8 cellular contexts compared by ENCODE assay signal in genomic region chr19:39401549-39402416, GRCh38. TPM values are rescaled to one million over a fixed set of nuclear protein-coding genes. Genes with fewer than 3 reads are reported as not detected.
A peak's percentile ranks its signal among the peaks of the same experiment; 100 is the strongest.
DNase-seq lines count a peak whose midpoint lies in the region; ATAC-seq and TF ChIP-seq lines count a peak whose summit lies in the region.

No MANE protein-coding gene starts in this region.

- H3K27ac ChIP-seq in AG04450 (ENCODE audit: low read depth, low read length) (peak overlapping the region; percentile 100), RWPE2 (ENCODE audit: poor library complexity, severe bottlenecking) (peak overlapping the region; percentile 98), skeletal muscle tissue (ENCODE audit: low read depth, low read length) (peak overlapping the region; percentile 100)

- DNase-seq in AG04450 (ENCODE audit: low read depth, low spot score) (no peak), HAP-1 (ENCODE audit: low spot score in 2 of 2) (no peak), RWPE2 (ENCODE audit: low spot score) (no peak), hepatic stellate cell (ENCODE audit: low spot score) (peak; percentile 53), cerebellum (ENCODE audit: low spot score) (no peak), NCI-H748 (lab: John Stamatoyannopoulos, UW; ENCODE audit: unreplicated experiment) (no peak)
- DNase-seq in activated naive CD4-positive, alpha-beta T cell treated with anti-CD3 and anti-CD28 coated beads, Interleukin-2, amount 50 U/mL, for 16 hours, result peak; percentile 75

- H3K36me3 ChIP-seq in HAP-1 (replicated peaks), result peaks cover 11% of the 10 kb centered on the region
- peaks cover 5% of the 10 kb centered on the region for H3K36me3 ChIP-seq in RWPE2 (ENCODE audit: low read depth)
- H3K36me3 ChIP-seq in skeletal muscle tissue (ENCODE audit: control insufficient read depth in 3 of 3, insufficient read depth in 3 of 3, low read length in 3 of 3), result peaks cover 0 to 5% (median 4%) of the 10 kb centered on the region in 3 donors

- POLR2A ChIA-PET in AG04450 (lab: Yijun Ruan, JAX), result interaction anchor here (0.6 to 3.0 kb wide), 5 partner anchors 10 to 632 kb away, joined by 3 to 18 read pairs (median 3); partner anchors contain the start of genes MED29, PAF1, RPS16 and TIMM50

- in situ Hi-C loops in HAP-1 (cut with MboI; ENCODE audit: low sequenced_read_pairs), result no loop called here

- H3K4me3 ChIP-seq in AG04450 (ENCODE audit: low read depth, low read length), result peak overlapping the region; percentile 53
- peak overlapping the region; percentile 27 for H3K4me3 ChIP-seq in HAP-1
- no peak overlapping the region for H3K4me3 ChIP-seq in RWPE2 (ENCODE audit: severe bottlenecking)
- H3K4me3 ChIP-seq in skeletal muscle tissue (ENCODE audit: low read length in 3 of 3), result peak overlapping the region; percentile 59 to 78 (median 77)

- ATAC-seq in RWPE2 (ENCODE audit: low read depth), result peak; percentile 43

- H3K27me3 ChIP-seq in AG04450 (ENCODE audit: control insufficient read depth, insufficient read depth, low read length), result no peaks in the 10 kb centered on the region
- H3K27me3 ChIP-seq in HAP-1 (ENCODE audit: low read depth), result no peaks in the 10 kb centered on the region
- no peaks in the 10 kb centered on the region for H3K27me3 ChIP-seq in RWPE2 (ENCODE audit: insufficient read depth, poor library complexity, severe bottlenecking)
- H3K27me3 ChIP-seq in skeletal muscle tissue (ENCODE audit: control insufficient read depth in 3 of 3, insufficient read depth in 3 of 3, low read length in 3 of 3), result no peaks in the 10 kb centered on the region

- H3K4me1 ChIP-seq in HAP-1 (peaks cover 14% of the 10 kb centered on the region), RWPE2 (ENCODE audit: insufficient read depth, poor library complexity, severe bottlenecking) (peaks cover 39% of the 10 kb centered on the region), skeletal muscle tissue (ENCODE audit: control insufficient read depth in 3 of 3, insufficient read depth in 3 of 3, low read length in 3 of 3) (peaks cover 36 to 50% (median 42%) of the 10 kb centered on the region in 3 donors)

- H3K9me3 ChIP-seq in AG04450 (ENCODE audit: control insufficient read depth, insufficient read depth, low read length) (no peaks in the 10 kb centered on the region), HAP-1 (no peaks in the 10 kb centered on the region), RWPE2 (ENCODE audit: severe bottlenecking) (no peaks in the 10 kb centered on the region), skeletal muscle tissue (ENCODE audit: control insufficient read depth in 3 of 3, low read length in 3 of 3) (no peaks in the 10 kb centered on the region)

- CTCF ChIA-PET in AG04450 (lab: Charles Lee), result interaction anchor here (2.3 kb wide), 1 partner anchor 10 kb away, joined by 14 read pairs; no protein-coding TSS in a partner anchor

- no peak for TF ChIP-seq CTCF in AG04450 (IDR thresholded peaks at IDR 0.05; ENCODE audit: low read depth, low read length)
- no peak for TF ChIP-seq CTCF in RWPE2 (IDR thresholded peaks at IDR 0.05; ENCODE audit: poor library complexity, severe bottlenecking)

- peak overlapping the region; percentile 93 to 97 (median 95) for H3K9ac ChIP-seq in skeletal muscle tissue (ENCODE audit: low read depth in 1 of 3, low read length in 3 of 3)

RNA-seq across cellular contexts. Expression of gene ZFP36, which starts 4.9 kb away (rescaled TPM):
- polyA plus RNA-seq in AG04450 (2011; rRNA removed), result 4.1 and 8.3 TPM in 2 replicates
- polyA minus RNA-seq in AG04450 (2011; rRNA and poly(A)+ RNA removed), result 4.6 and 6.4 TPM in 2 replicates
- 3.1 TPM for total RNA-seq in skeletal muscle tissue
- total RNA-seq in cerebellum, result 1.9 TPM

RNA-seq across cellular contexts. Expression of gene MED29, which starts 10.6 kb away (rescaled TPM):
- 28.0 and 29.9 TPM in 2 replicates for polyA plus RNA-seq in AG04450 (2011; rRNA removed)
- 22.2 and 26.5 TPM in 2 replicates for polyA minus RNA-seq in AG04450 (2011; rRNA and poly(A)+ RNA removed)
- total RNA-seq in skeletal muscle tissue (9.4 TPM), cerebellum (14.1 TPM)

RNA-seq across cellular contexts. Expression of gene PLEKHG2, which starts 10.7 kb away (rescaled TPM):
- polyA plus RNA-seq in AG04450 (2011; rRNA removed), result 12.3 and 19.1 TPM in 2 replicates
- polyA minus RNA-seq in AG04450 (2011; rRNA and poly(A)+ RNA removed), result 27.4 and 38.3 TPM in 2 replicates
- total RNA-seq in skeletal muscle tissue, result 15.7 TPM
- total RNA-seq in cerebellum, result 20.9 TPM

RNA-seq across cellular contexts. Expression of gene PAF1, which starts 10.9 kb away (rescaled TPM):
- polyA plus RNA-seq in AG04450 (2011; rRNA removed), result 51.9 and 60.5 TPM in 2 replicates
- polyA minus RNA-seq in AG04450 (2011; rRNA and poly(A)+ RNA removed), result 46.7 and 51.6 TPM in 2 replicates
- total RNA-seq in skeletal muscle tissue (25.1 TPM), cerebellum (18.6 TPM)

RNA-seq across cellular contexts. Expression of gene RPS16, which starts 34.0 kb away (rescaled TPM):
- 1,488 and 2,094 TPM in 2 replicates for polyA plus RNA-seq in AG04450 (2011; rRNA removed)
- 1,554 and 2,030 TPM in 2 replicates for polyA minus RNA-seq in AG04450 (2011; rRNA and poly(A)+ RNA removed)
- total RNA-seq in skeletal muscle tissue (128 TPM), cerebellum (48.1 TPM)

Comparison
In these comparisons a context has a peak if more than half of its experiments do, and no peak if none do; other contexts are left out.
1. DNase-seq: peak in activated naive CD4-positive, alpha-beta T cell treated with anti-CD3 and anti-CD28 coated beads, Interleukin-2, amount 50 U/mL, for 16 hours (single experiment) and hepatic stellate cell (single experiment); none in AG04450 (single experiment), HAP-1 (0 of 2), RWPE2 (single experiment), cerebellum (single experiment) and NCI-H748 (single experiment).
2. Peak in every context shown above with its lines, with median percentiles within 50 percentile points of each other: H3K27ac ChIP-seq.